Comparison of ENCODE assay signal across 25 cellular contexts in the genomic region with DNA sequence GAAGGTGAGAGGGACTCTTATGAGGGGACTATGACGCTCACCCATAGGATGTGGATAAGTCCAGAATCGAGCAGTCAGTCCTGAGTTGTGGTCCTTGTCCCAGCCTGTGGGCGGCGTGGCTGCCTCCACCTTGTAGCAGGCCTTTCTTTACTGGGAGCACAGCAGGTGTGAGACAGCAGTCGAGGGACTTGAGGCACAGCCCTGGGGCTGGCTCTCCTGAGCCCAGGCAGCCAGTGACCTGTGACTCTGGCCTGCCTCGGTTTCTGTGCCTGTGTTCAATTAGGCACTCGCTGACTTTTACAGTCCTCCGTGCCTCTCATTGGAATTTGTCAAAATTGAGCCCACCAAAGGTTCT. TPM values are rescaled to one million over a fixed set of nuclear protein-coding genes. Genes with fewer than 3 reads are reported as not detected.
A peak's percentile ranks its signal among the peaks of the same experiment; 100 is the strongest.
DNase-seq lines count a peak whose midpoint lies in the region; ATAC-seq, FAIRE-seq and TF ChIP-seq lines count a peak whose summit lies in the region.
"Had no signal": no experiment of that assay in that cellular context is flagged by ENCODE, and none has a peak within 500 bp of the region (broad histone marks: within the 10 kb centered on the region; RNA-seq: fewer than 3 reads in every experiment).

No MANE protein-coding gene starts in this region.

- H3K4me3 ChIP-seq in HepG2 (replicated peaks in 1 of 3; ENCODE audit: insufficient read depth in 1 of 3, low read depth in 2 of 3, low read length in 3 of 3) = no peak overlapping the region
- no peak overlapping the region for H3K4me3 ChIP-seq in right lobe of liver
- no peak overlapping the region for H3K4me3 ChIP-seq in spleen
- H3K4me3 ChIP-seq: BLaER1 had no signal

- in situ Hi-C loops in HepG2 (cut with HindIII; ENCODE audit: extremely low pct_ligation_motif_present, low pct_unique_long_range_greater_than_20kb) = no loop called here

- H2AFZ ChIP-seq in HepG2 (ENCODE audit: low read length) = no peak overlapping the region

- no peaks in the 10 kb centered on the region for H3K4me1 ChIP-seq in HepG2 (ENCODE audit: insufficient read depth, low read length)
- no peaks in the 10 kb centered on the region for H3K4me1 ChIP-seq in right lobe of liver
- H3K4me1 ChIP-seq in spleen = peaks cover 0 to 38% (median 23%) of the 10 kb centered on the region in 6 donors

- no peak overlapping the region for H3K9ac ChIP-seq in HepG2 (ENCODE audit: insufficient read depth, low read depth, low read length)
- H3K9ac ChIP-seq: BLaER1, KMS-11 had no signal

- H3K36me3 ChIP-seq in HepG2 (replicated peaks in 1 of 2; ENCODE audit: control insufficient read depth in 1 of 2, insufficient read depth in 2 of 2, low read length in 2 of 2) (peaks cover 18 to 53% of the 10 kb centered on the region in 2 experiments), right lobe of liver (peaks cover 0 to 43% (median 17%) of the 10 kb centered on the region in 4 donors), spleen (peaks cover 0 to 89% (median 57%) of the 10 kb centered on the region in 6 donors)

- TF ChIP-seq POLR2A in HepG2 (IDR thresholded peaks at IDR 0.05; ENCODE audit: insufficient read depth in 1 of 2, low read depth in 2 of 2, low read length in 2 of 2) (no peak), right lobe of liver (IDR thresholded peaks at IDR 0.05) (no peak), spleen (IDR thresholded peaks at IDR 0.05) (no peak)

- no peaks in the 10 kb centered on the region for H3K79me2 ChIP-seq in HepG2 (ENCODE audit: insufficient read depth, low read length)

- no peak for FAIRE-seq in HepG2 (lab: Jason Lieb, UNC)
- FAIRE-seq: GM19239 had no signal

- CTCF ChIA-PET in HepG2 (lab: Yijun Ruan, JAX; ENCODE audit: low intra/inter-chr PET ratio, low total read pairs) = no interaction called here
- CTCF ChIA-PET in T-cell (lab: Charles Lee) = no interaction called here

- DNase-seq in HepG2 (ENCODE audit: low spot score) = no peak
- DNase-seq in right lobe of liver = no peak
- no peak for DNase-seq in caudate nucleus (lab: John Stamatoyannopoulos, UW)
- peak; percentile 38 for DNase-seq in spleen
- no peak for DNase-seq in UCSD-AML1 (lab: John Stamatoyannopoulos, UW; ENCODE audit: unreplicated experiment)
- no peak for DNase-seq in T-cell
- DNase-seq: 8988T; CD4-positive, CD25-positive, alpha-beta regulatory T cell; DMS153; DND-41; H9; MM.1S; NCI-H1417; NCI-H1694; NCI-H2029 treated with DMSO at 0.1 percent for 48 hours; NCI-H446 treated with DMSO at 0.1 percent for 48 hours; NCI-H526; NCI-H82; NK-92 treated with Interleukin-12 subunit alpha and Interleukin-12 subunit beta, amount 100 ng/mL, for 24 hours; PC-3 had no signal

- no peaks in the 10 kb centered on the region for H3K27me3 Mint-ChIP-seq in T-cell
- H3K27me3 Mint-ChIP-seq: CD4-positive, CD25-positive, alpha-beta regulatory T cell; IgD-negative memory B cell had no signal

- BruUV-seq in HepG2 (replicated peaks; lab: Mats Ljungman, UMichigan) = no TSS peak

- H3K36me3 Mint-ChIP-seq in T-cell = peaks cover 42% of the 10 kb centered on the region

- H3K27me3 ChIP-seq in HepG2 (ENCODE audit: control insufficient read depth in 1 of 2, insufficient read depth in 2 of 2, low read length in 2 of 2) (no peaks in the 10 kb centered on the region), right lobe of liver (no peaks in the 10 kb centered on the region), spleen (replicated peaks in 1 of 7) (no peaks in the 10 kb centered on the region)
- H3K27me3 ChIP-seq: BLaER1 had no signal

- no peaks in the 10 kb centered on the region for H3K9me3 Mint-ChIP-seq in T-cell
- H3K9me3 Mint-ChIP-seq: CD4-positive, CD25-positive, alpha-beta regulatory T cell; H9; IgD-negative memory B cell had no signal

- TF ChIP-seq EP300 in HepG2 (IDR thresholded peaks at IDR 0.05; ENCODE audit: low read depth in 2 of 2, low read length in 2 of 2) (no peak), HepG2 (CRISPR knock-in tag; IDR thresholded peaks at IDR 0.05; ENCODE audit: borderline replicate concordance) (no peak)

- H3K27ac Mint-ChIP-seq in T-cell = no peak overlapping the region
- H3K27ac Mint-ChIP-seq: IgD-negative memory B cell had no signal

- intact Hi-C loops in HepG2 (cut with micrococcal nuclease; ENCODE audit: unreplicated experiment) = no loop called here
- intact Hi-C loops in right lobe of liver (cut with DNase I) = no loop called here
- intact Hi-C loops in spleen (cut with DNase I; ENCODE audit: low total_unique reads) = no loop called here

- no peak for ATAC-seq in HepG2
- ATAC-seq in right lobe of liver = no peak
- no peak for ATAC-seq in HG03139 (IDR thresholded peaks at IDR 0.05; ENCODE audit: unreplicated experiment)
- ATAC-seq in T-cell (replicated peaks in 1 of 4) = no peak
- ATAC-seq: PC-3 had no signal

- H3K4me2 ChIP-seq in HepG2 (ENCODE audit: low read depth, low read length) = no peak overlapping the region
- H3K4me2 ChIP-seq: BLaER1, KMS-11 had no signal

- no peak overlapping the region for H3K4me3 Mint-ChIP-seq in T-cell
- H3K4me3 Mint-ChIP-seq: CD4-positive, CD25-positive, alpha-beta regulatory T cell; H9; IgD-negative memory B cell had no signal

- H3K9me3 ChIP-seq in HepG2 (ENCODE audit: low read length) = no peaks in the 10 kb centered on the region
- no peaks in the 10 kb centered on the region for H3K9me3 ChIP-seq in right lobe of liver
- H3K9me3 ChIP-seq in spleen = no peaks in the 10 kb centered on the region
- H3K9me3 ChIP-seq: BLaER1 had no signal

- no peak for TF ChIP-seq CTCF in HepG2 (CRISPR knock-in tag; IDR thresholded peaks at IDR 0.05)
- TF ChIP-seq CTCF in right lobe of liver (IDR thresholded peaks at IDR 0.05) = no peak
- TF ChIP-seq CTCF in spleen (IDR thresholded peaks at IDR 0.05 in 8 of 11, conservative IDR thresholded peaks at IDR 0.05 in 3 of 11) = no peak

- POLR2A ChIA-PET in HepG2 (lab: Yijun Ruan, JAX) = no interaction called here
- POLR2A ChIA-PET in T-cell (lab: Charles Lee) = no interaction called here

- no peak for TF ChIP-seq RAD21 in HepG2 (CRISPR knock-in tag; IDR thresholded peaks at IDR 0.05)

- no peaks in the 10 kb centered on the region for H4K20me1 ChIP-seq in HepG2 (ENCODE audit: insufficient read depth, low read length)

- peaks cover 9 to 15% (median 9%) of the 10 kb centered on the region in 3 donors for H3K4me1 Mint-ChIP-seq in T-cell

- H3K27ac ChIP-seq in HepG2 (ENCODE audit: extremely low read length, insufficient read depth, low read length) (no peak overlapping the region), right lobe of liver (no peak overlapping the region), caudate nucleus (ENCODE audit: low read depth, low read length) (peak overlapping the region; percentile 85), spleen (no peak overlapping the region)
- H3K27ac ChIP-seq: BLaER1, KMS-11 had no signal

- WGBS in HepG2 (ENCODE audit: low lambda C conversion rate) = over 99% methylated on average over 7 of the region's 8 CpGs
- WGBS in right lobe of liver (ENCODE audit: insufficient coverage, low coverage, low lambda C conversion rate, missing lambda C conversion rate) = 83% methylated on average over 4 of the region's 8 CpGs
- WGBS in spleen, 5 donors = 90 to 100% (median 94%) methylated on average over 6 to 8 of the region's 8 CpGs

RNA-seq across cellular contexts. Expression of a gene that starts 8.3 kb away (rescaled TPM):
- total RNA-seq in HepG2 (2016; rRNA removed; fragmentation: Illumina TruSeq; extraction: Trizol) (67.9 and 77.2 TPM in 2 replicates), right lobe of liver (10 to 100 TPM; 27.8 to 35.7 (median 29.5) TPM), spleen (10 to 100 TPM; 36.1 to 89.3 (median 49.8) TPM), T-cell (10 to 100 TPM; 46.6 to 61.2 (median 53.8) TPM)
- total RNA-seq in HepG2 (2016; cell fraction: cytosol; rRNA removed; fragmentation: Illumina TruSeq; extraction: Trizol; ENCODE audit: low read depth) = 27.7 and 40.5 TPM in 2 replicates
- 78.8 and 81.3 TPM in 2 replicates for total RNA-seq in HepG2 (2016; cell fraction: insoluble cytoplasmic fraction; rRNA removed; fragmentation: Illumina TruSeq; extraction: Trizol)
- total RNA-seq in HepG2 (2016; cell fraction: membrane; rRNA removed; fragmentation: Illumina TruSeq; extraction: Trizol) = 33.9 and 34.7 TPM in 2 replicates
- 31.6 and 35.8 TPM in 2 replicates for total RNA-seq in HepG2 (2016; cell fraction: nucleus; rRNA removed; fragmentation: Illumina TruSeq; extraction: Trizol)
- polyA plus RNA-seq in HepG2 (2011; rRNA removed) (27.4 and 33.3 TPM in 2 replicates), spleen (10 to 100 TPM; 37.3 to 56.5 (median 47.9) TPM)
- polyA plus RNA-seq in HepG2 (2011; cell fraction: cytosol; rRNA removed) = 19.4 and 25.1 TPM in 2 replicates
- 14.7 and 16.8 TPM in 2 replicates for polyA plus RNA-seq in HepG2 (2011; cell fraction: nucleus; rRNA removed)
- 43.0 and 56.8 TPM in 2 replicates for polyA plus RNA-seq in HepG2 (2012)
- 29.9 and 37.7 TPM in 2 replicates for polyA plus RNA-seq in HepG2 (2016; cell fraction: cytosol; fragmentation: Illumina TruSeq; extraction: Trizol; ENCODE audit: low read depth)
- polyA plus RNA-seq in HepG2 (2016; cell fraction: insoluble cytoplasmic fraction; fragmentation: Illumina TruSeq; extraction: Trizol; ENCODE audit: low read depth) = 99.4 and 106 TPM in 2 replicates
- 34.4 and 34.7 TPM in 2 replicates for polyA plus RNA-seq in HepG2 (2016; cell fraction: membrane; fragmentation: Illumina TruSeq; extraction: Trizol; ENCODE audit: low read depth)
- polyA plus RNA-seq in HepG2 (2016; cell fraction: nucleus; fragmentation: Illumina TruSeq; extraction: Trizol; ENCODE audit: insufficient read depth, low read depth) = 52.8 and 60.1 TPM in 2 replicates
- 22.5 and 25.7 TPM in 2 replicates for polyA minus RNA-seq in HepG2 (2011; rRNA and poly(A)+ RNA removed; ENCODE audit: low replicate concordance)
- 18.4 and 24.7 TPM in 2 replicates for polyA minus RNA-seq in HepG2 (2011; cell fraction: cytosol; rRNA and poly(A)+ RNA removed)
- polyA minus RNA-seq in HepG2 (2011; cell fraction: nucleus; rRNA and poly(A)+ RNA removed) = 24.0 and 27.0 TPM in 2 replicates

RNA-seq across cellular contexts. Expression of a gene that starts 9.3 kb away (rescaled TPM):
- total RNA-seq in HepG2 (2016; rRNA removed; fragmentation: Illumina TruSeq; extraction: Trizol) = 16.0 and 17.0 TPM in 2 replicates
- 18.0 and 28.0 TPM in 2 replicates for total RNA-seq in HepG2 (2016; cell fraction: cytosol; rRNA removed; fragmentation: Illumina TruSeq; extraction: Trizol; ENCODE audit: low read depth)
- 14.4 and 17.9 TPM in 2 replicates for total RNA-seq in HepG2 (2016; cell fraction: insoluble cytoplasmic fraction; rRNA removed; fragmentation: Illumina TruSeq; extraction: Trizol)
- total RNA-seq in HepG2 (2016; cell fraction: membrane; rRNA removed; fragmentation: Illumina TruSeq; extraction: Trizol) = 5.9 and 7.8 TPM in 2 replicates
- total RNA-seq in HepG2 (2016; cell fraction: nucleus; rRNA removed; fragmentation: Illumina TruSeq; extraction: Trizol) = 22.6 and 27.5 TPM in 2 replicates
- 6.9 and 7.1 TPM in 2 replicates for polyA plus RNA-seq in HepG2 (2011; rRNA removed)
- polyA plus RNA-seq in HepG2 (2011; cell fraction: cytosol; rRNA removed) = 2.1 and 4.1 TPM in 2 replicates
- polyA plus RNA-seq in HepG2 (2011; cell fraction: nucleus; rRNA removed) = 36.3 and 40.3 TPM in 2 replicates
- 6.8 and 9.6 TPM in 2 replicates for polyA plus RNA-seq in HepG2 (2012)
- polyA plus RNA-seq in HepG2 (2016; cell fraction: cytosol; fragmentation: Illumina TruSeq; extraction: Trizol; ENCODE audit: low read depth) = 0.79 and 1.0 TPM in 2 replicates
- polyA plus RNA-seq in HepG2 (2016; cell fraction: insoluble cytoplasmic fraction; fragmentation: Illumina TruSeq; extraction: Trizol; ENCODE audit: low read depth) = 9.2 and 11.1 TPM in 2 replicates
- 1.7 and 2.3 TPM in 2 replicates for polyA plus RNA-seq in HepG2 (2016; cell fraction: membrane; fragmentation: Illumina TruSeq; extraction: Trizol; ENCODE audit: low read depth)
- polyA plus RNA-seq in HepG2 (2016; cell fraction: nucleus; fragmentation: Illumina TruSeq; extraction: Trizol; ENCODE audit: insufficient read depth, low read depth) = 79.4 and 83.7 TPM in 2 replicates
- 28.2 and 32.5 TPM in 2 replicates for polyA minus RNA-seq in HepG2 (2011; rRNA and poly(A)+ RNA removed; ENCODE audit: low replicate concordance)
- polyA minus RNA-seq in HepG2 (2011; cell fraction: cytosol; rRNA and poly(A)+ RNA removed) = 3.7 and 15.6 TPM in 2 replicates
- polyA minus RNA-seq in HepG2 (2011; cell fraction: nucleus; rRNA and poly(A)+ RNA removed) = 10.7 and 14.4 TPM in 2 replicates
- total RNA-seq in right lobe of liver = 1 to 10 TPM; 2.0 to 4.2 (median 3.4) TPM
- total RNA-seq in spleen = 10 to 100 TPM; 10.4 to 35.6 (median 20.8) TPM
- polyA plus RNA-seq in spleen = 10 to 100 TPM in 2 of 3 donors, 1 to 10 TPM in 1; 8.0 to 11.8 (median 10.6) TPM
- total RNA-seq in T-cell = 100 to 1,000 TPM in 4 of 5 donors, 10 to 100 TPM in 1; 80.5 to 272 (median 167) TPM

RNA-seq across cellular contexts. Expression of a gene that starts 30.0 kb away (rescaled TPM):
- 3.7 and 4.9 TPM in 2 replicates for total RNA-seq in HepG2 (2016; rRNA removed; fragmentation: Illumina TruSeq; extraction: Trizol)
- 1.7 and 1.9 TPM in 2 replicates for total RNA-seq in HepG2 (2016; cell fraction: cytosol; rRNA removed; fragmentation: Illumina TruSeq; extraction: Trizol; ENCODE audit: low read depth)
- 2.9 and 5.5 TPM in 2 replicates for total RNA-seq in HepG2 (2016; cell fraction: insoluble cytoplasmic fraction; rRNA removed; fragmentation: Illumina TruSeq; extraction: Trizol)
- 3.2 and 4.1 TPM in 2 replicates for total RNA-seq in HepG2 (2016; cell fraction: membrane; rRNA removed; fragmentation: Illumina TruSeq; extraction: Trizol)
- total RNA-seq in HepG2 (2016; cell fraction: nucleus; rRNA removed; fragmentation: Illumina TruSeq; extraction: Trizol) = 4.7 and 5.1 TPM in 2 replicates
- 4.1 and 4.9 TPM in 2 replicates for polyA plus RNA-seq in HepG2 (2011; rRNA removed)
- polyA plus RNA-seq in HepG2 (2011; cell fraction: cytosol; rRNA removed) = 2.9 and 3.9 TPM in 2 replicates
- 29.8 and 33.6 TPM in 2 replicates for polyA plus RNA-seq in HepG2 (2011; cell fraction: nucleus; rRNA removed)
- polyA plus RNA-seq in HepG2 (2012) = 8.8 and 10.8 TPM in 2 replicates
- polyA plus RNA-seq in HepG2 (2016; cell fraction: cytosol; fragmentation: Illumina TruSeq; extraction: Trizol; ENCODE audit: low read depth) = 3.3 and 3.8 TPM in 2 replicates
- 7.5 and 11.5 TPM in 2 replicates for polyA plus RNA-seq in HepG2 (2016; cell fraction: insoluble cytoplasmic fraction; fragmentation: Illumina TruSeq; extraction: Trizol; ENCODE audit: low read depth)
- polyA plus RNA-seq in HepG2 (2016; cell fraction: membrane; fragmentation: Illumina TruSeq; extraction: Trizol; ENCODE audit: low read depth) = 7.5 and 8.6 TPM in 2 replicates
- polyA plus RNA-seq in HepG2 (2016; cell fraction: nucleus; fragmentation: Illumina TruSeq; extraction: Trizol; ENCODE audit: insufficient read depth, low read depth) = 14.9 and 15.8 TPM in 2 replicates
- polyA minus RNA-seq in HepG2 (2011; rRNA and poly(A)+ RNA removed; ENCODE audit: low replicate concordance) = 1.1 and 16.7 TPM in 2 replicates
- 5.1 and 8.4 TPM in 2 replicates for polyA minus RNA-seq in HepG2 (2011; cell fraction: cytosol; rRNA and poly(A)+ RNA removed)
- 13.8 and 18.4 TPM in 2 replicates for polyA minus RNA-seq in HepG2 (2011; cell fraction: nucleus; rRNA and poly(A)+ RNA removed)
- 1 to 10 TPM in 3 of 6 experiments, under 1 TPM in 3; 0.61 to 2.4 (median 0.97) TPM for total RNA-seq in right lobe of liver
- 1 to 10 TPM; 1.5 to 3.5 (median 3.0) TPM for total RNA-seq in spleen
- 1 to 10 TPM in 1 of 3 donors, under 1 TPM in 2; 0.46 to 1.3 (median 0.56) TPM for polyA plus RNA-seq in spleen
- under 1 TPM in 3 of 5 donors, not detected in 2; 0.53 to 0.60 (median 0.53) TPM for total RNA-seq in T-cell
- polyA plus RNA-seq: CD4-positive, CD25-positive, alpha-beta regulatory T cell; IgD-negative memory B cell had no signal

RNA-seq across cellular contexts. Expression of a gene that starts 56.4 kb away (rescaled TPM):
- total RNA-seq in HepG2 (2016; rRNA removed; fragmentation: Illumina TruSeq; extraction: Trizol) (59.8 and 61.5 TPM in 2 replicates), right lobe of liver (10 to 100 TPM; 12.1 to 26.3 (median 17.0) TPM), spleen (10 to 100 TPM; 38.4 to 74.0 (median 51.1) TPM), T-cell (100 to 1,000 TPM in 4 of 5 donors, 10 to 100 TPM in 1; 78.7 to 171 (median 109) TPM)
- 20.2 and 20.4 TPM in 2 replicates for total RNA-seq in HepG2 (2016; cell fraction: cytosol; rRNA removed; fragmentation: Illumina TruSeq; extraction: Trizol; ENCODE audit: low read depth)
- total RNA-seq in HepG2 (2016; cell fraction: insoluble cytoplasmic fraction; rRNA removed; fragmentation: Illumina TruSeq; extraction: Trizol) = 57.2 and 63.4 TPM in 2 replicates
- 27.2 and 28.3 TPM in 2 replicates for total RNA-seq in HepG2 (2016; cell fraction: membrane; rRNA removed; fragmentation: Illumina TruSeq; extraction: Trizol)
- total RNA-seq in HepG2 (2016; cell fraction: nucleus; rRNA removed; fragmentation: Illumina TruSeq; extraction: Trizol) = 47.3 and 61.7 TPM in 2 replicates
- polyA plus RNA-seq in HepG2 (2011; rRNA removed) (37.1 and 50.5 TPM in 2 replicates), spleen (10 to 100 TPM; 28.4 to 33.7 (median 30.6) TPM)
- 29.8 and 33.1 TPM in 2 replicates for polyA plus RNA-seq in HepG2 (2011; cell fraction: cytosol; rRNA removed)
- polyA plus RNA-seq in HepG2 (2011; cell fraction: nucleus; rRNA removed) = 71.5 and 77.4 TPM in 2 replicates
- polyA plus RNA-seq in HepG2 (2012) = 27.8 and 38.2 TPM in 2 replicates
- polyA plus RNA-seq in HepG2 (2016; cell fraction: cytosol; fragmentation: Illumina TruSeq; extraction: Trizol; ENCODE audit: low read depth) = 18.2 and 22.9 TPM in 2 replicates
- polyA plus RNA-seq in HepG2 (2016; cell fraction: insoluble cytoplasmic fraction; fragmentation: Illumina TruSeq; extraction: Trizol; ENCODE audit: low read depth) = 67.1 and 69.1 TPM in 2 replicates
- 20.0 and 22.3 TPM in 2 replicates for polyA plus RNA-seq in HepG2 (2016; cell fraction: membrane; fragmentation: Illumina TruSeq; extraction: Trizol; ENCODE audit: low read depth)
- 82.3 and 82.6 TPM in 2 replicates for polyA plus RNA-seq in HepG2 (2016; cell fraction: nucleus; fragmentation: Illumina TruSeq; extraction: Trizol; ENCODE audit: insufficient read depth, low read depth)
- polyA minus RNA-seq in HepG2 (2011; rRNA and poly(A)+ RNA removed; ENCODE audit: low replicate concordance) = 31.6 and 46.9 TPM in 2 replicates
- 15.7 and 20.7 TPM in 2 replicates for polyA minus RNA-seq in HepG2 (2011; cell fraction: cytosol; rRNA and poly(A)+ RNA removed)
- 76.1 and 79.6 TPM in 2 replicates for polyA minus RNA-seq in HepG2 (2011; cell fraction: nucleus; rRNA and poly(A)+ RNA removed)
